In the genomic region with DNA sequence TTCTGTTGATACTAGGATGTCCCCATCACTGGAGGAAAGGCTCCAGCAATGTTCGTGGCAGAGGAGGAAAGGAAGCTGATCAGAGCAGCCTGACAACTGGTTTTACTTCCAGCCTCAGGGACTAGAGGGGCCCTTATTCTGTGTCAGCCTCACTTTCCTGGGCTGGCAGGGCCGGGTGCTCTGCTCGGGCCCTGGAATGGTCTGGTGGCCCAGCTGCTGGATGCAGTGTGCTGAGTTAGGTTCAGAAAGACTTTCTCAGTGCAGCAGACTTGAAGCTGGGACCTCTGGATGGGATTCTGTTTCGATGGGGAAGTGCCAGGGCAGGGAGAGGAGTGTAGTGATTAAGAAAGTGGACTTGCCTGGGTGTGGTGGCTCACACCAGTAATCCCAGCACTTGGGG, we compare ENCODE assay signal across 17 cellular contexts.
DNase-seq lines count a peak whose midpoint lies in the region; ATAC-seq and TF ChIP-seq lines count a peak whose summit lies in the region.
"Had no signal": no experiment of that assay in that cellular context is flagged by ENCODE, and none has a peak within 500 bp of the region (broad histone marks: within the 10 kb centered on the region; RNA-seq: fewer than 3 reads in every experiment).

No MANE protein-coding gene starts in this region.

- 74 to 91% (median 85%) methylated on average over 4 of the region's 4 CpGs for WGBS in heart left ventricle, 4 donors
- 66 to 85% (median 81%) methylated on average over 4 of the region's 4 CpGs for WGBS in stomach, 5 donors

- TF ChIP-seq CTCF in heart left ventricle (IDR thresholded peaks at IDR 0.05) (no peak), RWPE2 (IDR thresholded peaks at IDR 0.05; ENCODE audit: poor library complexity, severe bottlenecking) (no peak), stomach (IDR thresholded peaks at IDR 0.05) (no peak)

- TF ChIP-seq EP300 in stomach (IDR thresholded peaks at IDR 0.05), result no peak

- H3K9me3 ChIP-seq in heart left ventricle, result no peaks in the 10 kb centered on the region
- H3K9me3 ChIP-seq in RWPE2 (ENCODE audit: severe bottlenecking), result no peaks in the 10 kb centered on the region
- H3K9me3 ChIP-seq in stomach, result no peaks in the 10 kb centered on the region

- H3K27me3 ChIP-seq in heart left ventricle (no peaks in the 10 kb centered on the region), RWPE2 (ENCODE audit: insufficient read depth, poor library complexity, severe bottlenecking) (no peaks in the 10 kb centered on the region), stomach (no peaks in the 10 kb centered on the region)

- TF ChIP-seq POLR2A in heart left ventricle (IDR thresholded peaks at IDR 0.05), result no peak
- no peak for TF ChIP-seq POLR2A in stomach (IDR thresholded peaks at IDR 0.05)

- peak; percentile 44 for DNase-seq in cardiac septum (ENCODE audit: low spot score)
- DNase-seq in heart left ventricle, result no peak
- peak; percentile 22 for DNase-seq in RWPE2 (ENCODE audit: low spot score)
- peak; percentile 40 for DNase-seq in islet precursor cell
- DNase-seq in stomach, result peak; percentile 13
- DNase-seq: ACHN, AML-193, HFFc6, KBM-7, NCI-H1694 treated with DMSO at 0.1 percent for 48 hours, NCI-H2107, NCI-H226, NCI-H524 treated with DMSO at 0.1 percent for 48 hours, SIG-M5 had no signal

- H3K36me3 ChIP-seq in heart left ventricle, result no peaks in the 10 kb centered on the region
- H3K36me3 ChIP-seq in RWPE2 (ENCODE audit: low read depth), result no peaks in the 10 kb centered on the region
- no peaks in the 10 kb centered on the region for H3K36me3 ChIP-seq in stomach

- no peak overlapping the region for H3K27ac ChIP-seq in heart left ventricle
- H3K27ac ChIP-seq in RWPE2 (ENCODE audit: poor library complexity, severe bottlenecking), result no peak overlapping the region
- no peak overlapping the region for H3K27ac ChIP-seq in stomach
- H3K27ac ChIP-seq: C4-2B had no signal

- H3K4me1 ChIP-seq in heart left ventricle (no peaks in the 10 kb centered on the region), RWPE2 (ENCODE audit: insufficient read depth, poor library complexity, severe bottlenecking) (no peaks in the 10 kb centered on the region), stomach (no peaks in the 10 kb centered on the region)

- ATAC-seq in heart left ventricle (no peak), RWPE2 (ENCODE audit: low read depth) (no peak), GM21447 (IDR thresholded peaks at IDR 0.05; ENCODE audit: unreplicated experiment) (no peak), GM18517 (IDR thresholded peaks at IDR 0.05; ENCODE audit: unreplicated experiment) (no peak)

- intact Hi-C loops in cardiac septum (cut with DNase I) (no loop called here), heart left ventricle (cut with DNase I) (no loop called here), stomach (cut with DNase I; ENCODE audit: low total_unique reads) (no loop called here)

- H3K4me3 ChIP-seq in heart left ventricle (no peak overlapping the region), RWPE2 (ENCODE audit: severe bottlenecking) (no peak overlapping the region), stomach (no peak overlapping the region)

Comparison
In these comparisons a context has a peak if more than half of its experiments do, and no peak if none do; other contexts are left out.
1. DNase-seq: peak in cardiac septum (single experiment), RWPE2 (single experiment), islet precursor cell (single experiment) and stomach (single experiment); none in heart left ventricle (0 of 5).